19 cellular contexts compared by ENCODE assay signal in genomic region chr16:86496929-86497381, GRCh38. TPM values are rescaled to one million over a fixed set of nuclear protein-coding genes. Genes with fewer than 3 reads are reported as not detected.
DNase-seq lines count a peak whose midpoint lies in the region; ATAC-seq and TF ChIP-seq lines count a peak whose summit lies in the region.
"Had no signal": no experiment of that assay in that cellular context is flagged by ENCODE, and none has a peak within 500 bp of the region (broad histone marks: within the 10 kb centered on the region; RNA-seq: fewer than 3 reads in every experiment).

No MANE protein-coding gene starts in this region.

- H3K4me1 ChIP-seq in esophagus (ENCODE audit: control insufficient read depth in 2 of 2, insufficient read depth in 2 of 2, low read length in 1 of 2) (peaks cover 0 to 2% of the 10 kb centered on the region in 2 donors), muscle layer of duodenum (ENCODE audit: control insufficient read depth in 1 of 2, insufficient read depth in 2 of 2, low read length in 2 of 2) (peaks cover 0 to 12% of the 10 kb centered on the region in 2 donors), upper lobe of right lung (no peaks in the 10 kb centered on the region)

- peaks cover 0 to 2% of the 10 kb centered on the region in 2 donors for H3K36me3 Mint-ChIP-seq in activated T-cell treated with anti-CD3 and anti-CD28 coated beads, Interleukin-2, amount 50 U/mL, for 72 hours (ENCODE audit: insufficient read depth in 2 of 2)
- no peaks in the 10 kb centered on the region for H3K36me3 Mint-ChIP-seq in activated T-cell treated with anti-CD3 and anti-CD28 coated beads, Interleukin-2, amount 50 U/mL, for 24 hours (ENCODE audit: low read depth)
- H3K36me3 Mint-ChIP-seq: activated naive CD8-positive, alpha-beta T cell; CD8-positive, alpha-beta memory T cell; stimulated activated effector memory CD8-positive, alpha-beta T cell treated with anti-CD3 and anti-CD28 coated beads, Interleukin-12 subunit alpha, Interleukin-12 subunit beta, amount 100 ng/mL, for 72 hours; T-cell had no signal

- TF ChIP-seq CTCF in upper lobe of right lung (IDR thresholded peaks at IDR 0.05) = no peak

- no peaks in the 10 kb centered on the region for H3K36me3 ChIP-seq in esophagus (ENCODE audit: control insufficient read depth in 2 of 2, insufficient read depth in 2 of 2, low read length in 1 of 2)
- no peaks in the 10 kb centered on the region for H3K36me3 ChIP-seq in muscle layer of duodenum (ENCODE audit: control insufficient read depth in 1 of 2, insufficient read depth in 2 of 2, low read length in 2 of 2)
- H3K36me3 ChIP-seq in upper lobe of right lung = no peaks in the 10 kb centered on the region
- H3K36me3 ChIP-seq: uterus had no signal

- no peaks in the 10 kb centered on the region for H3K4me1 Mint-ChIP-seq in activated T-cell treated with anti-CD3 and anti-CD28 coated beads, Interleukin-2, amount 50 U/mL, for 72 hours (ENCODE audit: low read depth)
- peaks cover 6% of the 10 kb centered on the region for H3K4me1 Mint-ChIP-seq in activated T-cell treated with anti-CD3 and anti-CD28 coated beads, Interleukin-2, amount 50 U/mL, for 24 hours (ENCODE audit: low read depth)
- H3K4me1 Mint-ChIP-seq: CD8-positive, alpha-beta memory T cell; stimulated activated effector memory CD8-positive, alpha-beta T cell treated with anti-CD3 and anti-CD28 coated beads, Interleukin-12 subunit alpha, Interleukin-12 subunit beta, amount 100 ng/mL, for 72 hours; T-cell had no signal

- H3K27ac ChIP-seq in esophagus (ENCODE audit: low read depth in 2 of 2, low read length in 1 of 2) (peak overlapping the region; percentile 80 to 87), muscle layer of duodenum (ENCODE audit: low read length) (peak overlapping the region; percentile 82), upper lobe of right lung (peak overlapping the region; percentile 60)
- H3K27ac ChIP-seq: uterus had no signal

- peak overlapping the region; percentile 77 for H3K27ac Mint-ChIP-seq in activated T-cell treated with anti-CD3 and anti-CD28 coated beads, Interleukin-2, amount 50 U/mL, for 72 hours
- no peak overlapping the region for H3K27ac Mint-ChIP-seq in activated T-cell treated with anti-CD3 and anti-CD28 coated beads, Interleukin-2, amount 50 U/mL, for 24 hours
- H3K27ac Mint-ChIP-seq: activated naive CD8-positive, alpha-beta T cell; stimulated activated effector memory CD8-positive, alpha-beta T cell treated with anti-CD3 and anti-CD28 coated beads, Interleukin-12 subunit alpha, Interleukin-12 subunit beta, amount 100 ng/mL, for 72 hours; T-cell had no signal

- no peak for DNase-seq in activated T-cell treated with anti-CD3 and anti-CD28 coated beads, Interleukin-2, amount 50 U/mL, for 72 hours
- no peak for DNase-seq in activated T-cell treated with anti-CD3 and anti-CD28 coated beads, Interleukin-2, amount 50 U/mL, for 24 hours
- DNase-seq in upper lobe of right lung (no peak), COR-L47 (lab: John Stamatoyannopoulos, UW) (no peak), GM19240 (ENCODE audit: insufficient read length, low spot score) (no peak), NCI-H187 treated with DMSO at 0.1 percent for 48 hours (lab: John Stamatoyannopoulos, UW) (no peak)
- DNase-seq: ACHN; CD8-positive, alpha-beta memory T cell; foreskin melanocyte; mammary epithelial cell; NCI-H2171 treated with DMSO at 0.1 percent for 48 hours; occipital lobe; T-cell; uterus had no signal

- H3K4me3 ChIP-seq in esophagus (ENCODE audit: low read depth in 1 of 2, low read length in 2 of 2) = peak overlapping the region; percentile 19 to 26
- H3K4me3 ChIP-seq in muscle layer of duodenum (ENCODE audit: low read depth in 1 of 2, low read length in 2 of 2) = peak overlapping the region; percentile 19 to 57
- H3K4me3 ChIP-seq in upper lobe of right lung = peak overlapping the region; percentile 35
- H3K4me3 ChIP-seq: uterus had no signal

- ATAC-seq in activated T-cell treated with anti-CD3 and anti-CD28 coated beads, Interleukin-2, amount 50 U/mL, for 72 hours (replicated peaks in 1 of 2) = no peak
- ATAC-seq in upper lobe of right lung = no peak
- ATAC-seq: stimulated activated effector memory CD8-positive, alpha-beta T cell treated with anti-CD3 and anti-CD28 coated beads, Interleukin-12 subunit alpha, Interleukin-12 subunit beta, amount 100 ng/mL, for 72 hours; T-cell had no signal

- H3K9me3 ChIP-seq in esophagus (ENCODE audit: control insufficient read depth in 2 of 2, insufficient read depth in 1 of 2, low read depth in 1 of 2, low read length in 1 of 2) (no peaks in the 10 kb centered on the region), muscle layer of duodenum (ENCODE audit: control insufficient read depth in 1 of 2, low read length in 2 of 2) (no peaks in the 10 kb centered on the region), upper lobe of right lung (no peaks in the 10 kb centered on the region)
- H3K9me3 ChIP-seq: uterus had no signal

- H3K27me3 ChIP-seq in esophagus (ENCODE audit: control insufficient read depth in 1 of 2, insufficient read depth in 2 of 2, low read length in 2 of 2) (peaks cover 2 to 14% of the 10 kb centered on the region in 2 donors), muscle layer of duodenum (ENCODE audit: low read depth, low read length) (peaks cover 33% of the 10 kb centered on the region), upper lobe of right lung (peaks cover 96% of the 10 kb centered on the region)

- H3K27me3 Mint-ChIP-seq in activated T-cell treated with anti-CD3 and anti-CD28 coated beads, Interleukin-2, amount 50 U/mL, for 72 hours (ENCODE audit: low read depth) = peaks cover 82% of the 10 kb centered on the region
- H3K27me3 Mint-ChIP-seq in activated T-cell treated with anti-CD3 and anti-CD28 coated beads, Interleukin-2, amount 50 U/mL, for 24 hours = peaks cover 89% of the 10 kb centered on the region

- no peaks in the 10 kb centered on the region for H3K9me3 Mint-ChIP-seq in activated T-cell treated with anti-CD3 and anti-CD28 coated beads, Interleukin-2, amount 50 U/mL, for 72 hours
- H3K9me3 Mint-ChIP-seq in activated T-cell treated with anti-CD3 and anti-CD28 coated beads, Interleukin-2, amount 50 U/mL, for 24 hours = no peaks in the 10 kb centered on the region
- H3K9me3 Mint-ChIP-seq: stimulated activated effector memory CD8-positive, alpha-beta T cell treated with anti-CD3 and anti-CD28 coated beads, Interleukin-12 subunit alpha, Interleukin-12 subunit beta, amount 100 ng/mL, for 72 hours; T-cell had no signal

- WGBS in esophagus, 2 donors = 8 to 11% methylated on average over 33 to 34 of the region's 34 CpGs

- intact Hi-C loops in upper lobe of right lung (cut with DNase I) = no loop called here

- no peak overlapping the region for H3K4me3 Mint-ChIP-seq in activated T-cell treated with anti-CD3 and anti-CD28 coated beads, Interleukin-2, amount 50 U/mL, for 72 hours
- no peak overlapping the region for H3K4me3 Mint-ChIP-seq in activated T-cell treated with anti-CD3 and anti-CD28 coated beads, Interleukin-2, amount 50 U/mL, for 24 hours
- H3K4me3 Mint-ChIP-seq: activated naive CD8-positive, alpha-beta T cell; stimulated activated effector memory CD8-positive, alpha-beta T cell treated with anti-CD3 and anti-CD28 coated beads, Interleukin-12 subunit alpha, Interleukin-12 subunit beta, amount 100 ng/mL, for 72 hours; T-cell had no signal

RNA-seq across cellular contexts. Expression of gene FOXF1, which starts 13.4 kb away (rescaled TPM):
- not detected for total RNA-seq in activated T-cell treated with anti-CD3 and anti-CD28 coated beads, Interleukin-2, amount 50 U/mL, for 72 hours
- 1 to 10 TPM; 2.1 to 4.6 TPM for polyA plus RNA-seq in esophagus
- total RNA-seq in upper lobe of right lung = 46.4 TPM
- total RNA-seq: CD8-positive, alpha-beta memory T cell; mammary epithelial cell; skeletal muscle tissue had no signal
- polyA plus RNA-seq: CD8-positive, alpha-beta memory T cell; mammary epithelial cell had no signal

RNA-seq across cellular contexts. Expression of gene MTHFSD, which starts 58.1 kb away (rescaled TPM):
- 10 to 100 TPM; 21.2 to 22.4 TPM for total RNA-seq in activated T-cell treated with anti-CD3 and anti-CD28 coated beads, Interleukin-2, amount 50 U/mL, for 72 hours
- 10 to 100 TPM in 1 of 2 donors, 1 to 10 TPM in 1; 9.7 to 14.1 TPM for polyA plus RNA-seq in esophagus
- 18.7 TPM for total RNA-seq in upper lobe of right lung

Comparison
In these comparisons a context has a peak if more than half of its experiments do, and no peak if none do; other contexts are left out.
1. RNA of gene FOXF1, which starts 13.4 kb away (total RNA-seq): 46.4 TPM in upper lobe of right lung (single experiment); not detected in activated T-cell treated with anti-CD3 and anti-CD28 coated beads, Interleukin-2, amount 50 U/mL, for 72 hours; every median in the first group is over 10 times any median in the second.
2. Peak in every context shown above with its lines, with median percentiles within 50 percentile points of each other: H3K27ac ChIP-seq and H3K4me3 ChIP-seq.